In genomic region chr14:99271288-99271941, GRCh38 we compare ENCODE assay signal across 8 cellular contexts. TPM values are rescaled to one million over a fixed set of nuclear protein-coding genes. Genes with fewer than 3 reads are reported as not detected.
DNase-seq lines count a peak whose midpoint lies in the region; ATAC-seq, FAIRE-seq and TF ChIP-seq lines count a peak whose summit lies in the region.

No MANE protein-coding gene starts in this region.

- H3K9ac ChIP-seq in keratinocyte (ENCODE audit: control insufficient read depth, extremely low read depth, insufficient read depth, low read length) = peak overlapping the region; percentile 84

- TF ChIP-seq POLR2A in stomach (IDR thresholded peaks at IDR 0.05) (no peak), erythroblast (IDR thresholded peaks at IDR 0.05; ENCODE audit: low read length) (no peak), gastroesophageal sphincter (IDR thresholded peaks at IDR 0.05) (no peak)

- H3K36me3 Mint-ChIP-seq in activated CD4-positive, alpha-beta T cell treated with anti-CD3 and anti-CD28 coated beads for 36 hours (ENCODE audit: low read depth) = peaks cover 36% of the 10 kb centered on the region
- H3K36me3 Mint-ChIP-seq in activated T-helper 1 cell treated with anti-CD3 and anti-CD28 coated beads, Interleukin-12 subunit alpha, Interleukin-12 subunit beta, Interleukin-2, Interleukin-4 antibody, amounts not matched to agents 30 ng/mL and 10 ng/mL and 1 ng/mL, durations not matched to agents 14 hours and 24 hours and 36 hours (ENCODE audit: low read depth) = peaks cover 14% of the 10 kb centered on the region

- peak overlapping the region; percentile 86 for H3K4me2 ChIP-seq in keratinocyte (ENCODE audit: control insufficient read depth, extremely low read depth, insufficient read depth, low read depth, low read length)

- intact Hi-C loops in activated CD4-positive, alpha-beta T cell treated with anti-CD3 and anti-CD28 coated beads for 36 hours (cut with DNase I, micrococcal nuclease) = loop anchor here (5.0 to 10.0 kb wide), 9 partner anchors 146 to 1649 kb away; partner anchors contain the start of gene EVL (in 1 of the 2)
- intact Hi-C loops in activated T-helper 1 cell treated with anti-CD3 and anti-CD28 coated beads, Interleukin-12 subunit alpha, Interleukin-12 subunit beta, Interleukin-2, Interleukin-4 antibody, amounts not matched to agents 30 ng/mL and 10 ng/mL and 1 ng/mL, durations not matched to agents 14 hours and 24 hours and 36 hours (cut with micrococcal nuclease) = loop anchor here (5.0 kb wide), 4 partner anchors 331 to 1649 kb away; partner anchors contain the start of gene CCDC85C
- intact Hi-C loops in stomach (cut with DNase I; ENCODE audit: low total_unique reads) = no loop called here

- POLR2A ChIA-PET in activated CD4-positive, alpha-beta T cell treated with anti-CD3 and anti-CD28 coated beads for 36 hours (lab: Charles Lee) = interaction anchor here (0.6 to 1.6 kb wide), 10 partner anchors 10 to 1547 kb away, joined by 3 to 20 read pairs (median 3); no protein-coding TSS in a partner anchor

- H3K27me3 ChIP-seq in keratinocyte (ENCODE audit: control insufficient read depth, extremely low read depth, insufficient read depth, low read length) = peaks cover 7% of the 10 kb centered on the region
- H3K27me3 ChIP-seq in stomach = peaks cover 39 to 100% (median 74%) of the 10 kb centered on the region in 3 donors
- H3K27me3 ChIP-seq in gastroesophageal sphincter = peaks cover 98% of the 10 kb centered on the region

- H3K4me3 ChIP-seq in keratinocyte (ENCODE audit: control insufficient read depth in 2 of 3, extremely low read depth in 1 of 3, insufficient read depth in 2 of 3, low read depth in 1 of 3, low read length in 3 of 3) (peak overlapping the region; percentile 74 to 91 (median 83)), stomach (peak overlapping the region; percentile 32 to 54 (median 44)), gastroesophageal sphincter (peak overlapping the region in 1 of 2 donors; percentile 44)

- peaks cover 30% of the 10 kb centered on the region for H3K4me1 Mint-ChIP-seq in activated CD4-positive, alpha-beta T cell treated with anti-CD3 and anti-CD28 coated beads for 36 hours
- H3K4me1 Mint-ChIP-seq in activated T-helper 1 cell treated with anti-CD3 and anti-CD28 coated beads, Interleukin-12 subunit alpha, Interleukin-12 subunit beta, Interleukin-2, Interleukin-4 antibody, amounts not matched to agents 30 ng/mL and 10 ng/mL and 1 ng/mL, durations not matched to agents 14 hours and 24 hours and 36 hours (ENCODE audit: low read depth) = peaks cover 40% of the 10 kb centered on the region

- peak overlapping the region; percentile 87 for H3K4me3 Mint-ChIP-seq in activated CD4-positive, alpha-beta T cell treated with anti-CD3 and anti-CD28 coated beads for 36 hours
- peak overlapping the region; percentile 93 for H3K4me3 Mint-ChIP-seq in activated T-helper 1 cell treated with anti-CD3 and anti-CD28 coated beads, Interleukin-12 subunit alpha, Interleukin-12 subunit beta, Interleukin-2, Interleukin-4 antibody, amounts not matched to agents 30 ng/mL and 10 ng/mL and 1 ng/mL, durations not matched to agents 14 hours and 24 hours and 36 hours

- H3K9me1 ChIP-seq in keratinocyte (ENCODE audit: control insufficient read depth, extremely low read depth, insufficient read depth, low read length) = no peaks in the 10 kb centered on the region

- no peak for ATAC-seq in activated CD4-positive, alpha-beta T cell treated with anti-CD3 and anti-CD28 coated beads for 36 hours
- no peak for ATAC-seq in gastroesophageal sphincter

- H4K20me1 ChIP-seq in keratinocyte (ENCODE audit: control insufficient read depth, extremely low read depth, insufficient read depth, low read length) = no peaks in the 10 kb centered on the region

- dilution Hi-C loops in keratinocyte (cut with MboI; ENCODE audit: extremely low pct_ligation_motif_present, low sequenced_read_pairs) = no loop called here

- peaks cover 53% of the 10 kb centered on the region for H3K79me2 ChIP-seq in keratinocyte (ENCODE audit: control insufficient read depth, insufficient read depth, low read length)

- peak overlapping the region; percentile 98 for H3K27ac Mint-ChIP-seq in activated CD4-positive, alpha-beta T cell treated with anti-CD3 and anti-CD28 coated beads for 36 hours
- peak overlapping the region; percentile 93 for H3K27ac Mint-ChIP-seq in activated T-helper 1 cell treated with anti-CD3 and anti-CD28 coated beads, Interleukin-12 subunit alpha, Interleukin-12 subunit beta, Interleukin-2, Interleukin-4 antibody, amounts not matched to agents 30 ng/mL and 10 ng/mL and 1 ng/mL, durations not matched to agents 14 hours and 24 hours and 36 hours

- no peak for FAIRE-seq in keratinocyte (lab: Jason Lieb, UNC)

- no peaks in the 10 kb centered on the region for H3K9me3 Mint-ChIP-seq in activated CD4-positive, alpha-beta T cell treated with anti-CD3 and anti-CD28 coated beads for 36 hours (ENCODE audit: low read depth)
- H3K9me3 Mint-ChIP-seq in activated T-helper 1 cell treated with anti-CD3 and anti-CD28 coated beads, Interleukin-12 subunit alpha, Interleukin-12 subunit beta, Interleukin-2, Interleukin-4 antibody, amounts not matched to agents 30 ng/mL and 10 ng/mL and 1 ng/mL, durations not matched to agents 14 hours and 24 hours and 36 hours = no peaks in the 10 kb centered on the region

- CTCF ChIA-PET in activated CD4-positive, alpha-beta T cell treated with anti-CD3 and anti-CD28 coated beads for 36 hours (lab: Charles Lee) = interaction anchor here (0.6 to 1.4 kb wide), 8 partner anchors 11 to 1489 kb away, joined by 3 to 5 read pairs (median 3); no protein-coding TSS in a partner anchor

- WGBS in stomach, 5 donors = 1 to 3% (median 2%) methylated on average over 27 of the region's 27 CpGs
- 1 to 7% methylated on average over 21 to 25 of the region's 27 CpGs for WGBS in gastroesophageal sphincter (ENCODE audit: low coverage in 1 of 2), 2 donors

- TF ChIP-seq EP300 in stomach (IDR thresholded peaks at IDR 0.05) (no peak), gastroesophageal sphincter (IDR thresholded peaks at IDR 0.05) (no peak)

- peaks cover 2% of the 10 kb centered on the region for H3K27me3 Mint-ChIP-seq in activated CD4-positive, alpha-beta T cell treated with anti-CD3 and anti-CD28 coated beads for 36 hours
- peaks cover 4% of the 10 kb centered on the region for H3K27me3 Mint-ChIP-seq in activated T-helper 1 cell treated with anti-CD3 and anti-CD28 coated beads, Interleukin-12 subunit alpha, Interleukin-12 subunit beta, Interleukin-2, Interleukin-4 antibody, amounts not matched to agents 30 ng/mL and 10 ng/mL and 1 ng/mL, durations not matched to agents 14 hours and 24 hours and 36 hours (ENCODE audit: insufficient read depth)

- H2AFZ ChIP-seq in keratinocyte (ENCODE audit: control insufficient read depth, low read length) = no peak overlapping the region

- DNase-seq in activated CD4-positive, alpha-beta T cell treated with anti-CD3 and anti-CD28 coated beads for 36 hours = no peak
- no peak for DNase-seq in activated CD4-positive, alpha-beta T cell treated with anti-CD3 and anti-CD28 coated beads for 1 hour
- no peak for DNase-seq in activated T-helper 1 cell treated with anti-CD3 and anti-CD28 coated beads, Interleukin-12 subunit alpha, Interleukin-12 subunit beta, Interleukin-2, Interleukin-4 antibody, amounts not matched to agents 30 ng/mL and 10 ng/mL and 1 ng/mL, durations not matched to agents 14 hours and 24 hours and 36 hours (ENCODE audit: low spot score)
- DNase-seq in keratinocyte (ENCODE audit: low read depth, low spot score) (no peak), stomach (no peak), erythroblast (lab: John Stamatoyannopoulos, UW) (no peak)
- no peak for DNase-seq in effector CD4-positive, alpha-beta T cell

- H3K36me3 ChIP-seq in keratinocyte (ENCODE audit: control insufficient read depth in 2 of 2, extremely low read depth in 1 of 2, insufficient read depth in 2 of 2, low read length in 2 of 2) = no peaks in the 10 kb centered on the region
- no peaks in the 10 kb centered on the region for H3K36me3 ChIP-seq in stomach
- no peaks in the 10 kb centered on the region for H3K36me3 ChIP-seq in gastroesophageal sphincter

- H3K4me1 ChIP-seq in keratinocyte (ENCODE audit: control insufficient read depth, extremely low read depth, insufficient read depth, low read length) (peaks cover 24% of the 10 kb centered on the region), stomach (peaks cover 37 to 63% (median 59%) of the 10 kb centered on the region in 4 donors), gastroesophageal sphincter (peaks cover 0 to 64% (median 27%) of the 10 kb centered on the region in 3 donors)

- no peaks in the 10 kb centered on the region for H3K9me3 ChIP-seq in keratinocyte (ENCODE audit: control insufficient read depth, low read depth, low read length)
- no peaks in the 10 kb centered on the region for H3K9me3 ChIP-seq in stomach
- H3K9me3 ChIP-seq in gastroesophageal sphincter = no peaks in the 10 kb centered on the region

- H3K27ac ChIP-seq in keratinocyte (ENCODE audit: control insufficient read depth, insufficient read depth, low read length) = peak overlapping the region; percentile 77
- H3K27ac ChIP-seq in stomach = peak overlapping the region; percentile 38 to 70 (median 50)
- H3K27ac ChIP-seq in gastroesophageal sphincter = no peak overlapping the region

- TF ChIP-seq CTCF in keratinocyte (optimal IDR thresholded peaks at IDR 0.05 in 1 of 3, IDR thresholded peaks at IDR 0.05 in 1 of 3, conservative IDR thresholded peaks at IDR 0.05 in 1 of 3; ENCODE audit: extremely low read depth in 1 of 3, insufficient read depth in 2 of 3, low read length in 3 of 3) = no peak
- TF ChIP-seq CTCF in stomach (IDR thresholded peaks at IDR 0.05) = no peak
- no peak for TF ChIP-seq CTCF in gastroesophageal sphincter (IDR thresholded peaks at IDR 0.05)

RNA-seq across cellular contexts. Expression of gene BCL11B, which starts 0.6 kb away (rescaled TPM):
- total RNA-seq in activated CD4-positive, alpha-beta T cell treated with anti-CD3 and anti-CD28 coated beads for 36 hours = 10 to 100 TPM; 62.1 to 66.2 TPM
- 43.5 and 45.4 TPM in 2 replicates for total RNA-seq in activated T-helper 1 cell treated with anti-CD3 and anti-CD28 coated beads, Interleukin-12 subunit alpha, Interleukin-12 subunit beta, Interleukin-2, Interleukin-4 antibody, amounts not matched to agents 30 ng/mL and 10 ng/mL and 1 ng/mL, durations not matched to agents 14 hours and 24 hours and 36 hours
- 3.6 to 6.4 TPM (median 5.2 TPM) in 3 replicates for polyA plus RNA-seq in keratinocyte
- 2.3 TPM for polyA plus RNA-seq in keratinocyte (2011; ENCODE audit: low read depth)
- polyA plus RNA-seq in keratinocyte (2011; cell fraction: cytosol; rRNA removed) = 2.6 and 3.0 TPM in 2 replicates
- 10.9 and 11.1 TPM in 2 replicates for polyA plus RNA-seq in keratinocyte (2011; cell fraction: nucleus; rRNA removed)
- polyA plus RNA-seq in keratinocyte (2012; ENCODE audit: low replicate concordance) = 3.9 and 7.8 TPM in 2 replicates
- 6.5 to 9.3 TPM (median 8.7 TPM) in 3 replicates for polyA minus RNA-seq in keratinocyte
- 9.4 TPM for polyA minus RNA-seq in keratinocyte (2011; cell fraction: cytosol; rRNA and poly(A)+ RNA removed)
- polyA minus RNA-seq in keratinocyte (2011; cell fraction: nucleus; rRNA and poly(A)+ RNA removed) = 17.1 and 20.4 TPM in 2 replicates
- total RNA-seq in stomach = 1 to 10 TPM in 4 of 5 donors, not detected in 1; 1.3 to 9.6 (median 2.0) TPM
- under 1 TPM; 0.15 to 0.90 (median 0.19) TPM for polyA plus RNA-seq in stomach
- total RNA-seq in gastroesophageal sphincter = 1 to 10 TPM in 1 of 4 donors, under 1 TPM in 3; under 0.01 to 1.1 (median 0.39) TPM

Comparison
In these comparisons a context has a peak if more than half of its experiments do, and no peak if none do; other contexts are left out.
1. H3K27ac ChIP-seq: peak in keratinocyte (single experiment) and stomach (5 of 5); none in gastroesophageal sphincter (0 of 4).